ENCODE assay signal across 1 cellular context in genomic region chr22:50506611-50507420, GRCh38.
TF ChIP-seq lines count a peak whose summit lies in the region.

No MANE protein-coding gene starts in this region.

TF ChIP-seq in H1, 55 proteins besides CTCF, POLR2A, EP300 and RAD21:
- TF ChIP-seq E2F6 (IDR thresholded peaks at IDR 0.05) = no peak
- no peak for TF ChIP-seq CHD7 (IDR thresholded peaks at IDR 0.05; ENCODE audit: insufficient replicate concordance, low read length)
- no peak for TF ChIP-seq ATF3 (IDR thresholded peaks at IDR 0.05; ENCODE audit: insufficient read depth, low read depth, low read length)
- no peak for TF ChIP-seq CBX5 (IDR thresholded peaks at IDR 0.05; ENCODE audit: low read depth, low read length)
- TF ChIP-seq BACH1 (IDR thresholded peaks at IDR 0.05; ENCODE audit: low read length) = no peak
- no peak for TF ChIP-seq TBP (IDR thresholded peaks at IDR 0.05; ENCODE audit: low read depth, low read length)
- TF ChIP-seq SRF (IDR thresholded peaks at IDR 0.05; ENCODE audit: low read depth, low read length) = no peak
- no peak for TF ChIP-seq EZH2 (IDR thresholded peaks at IDR 0.05; ENCODE audit: low read depth, low read length, severe bottlenecking)
- no peak for TF ChIP-seq CTBP2 (IDR thresholded peaks at IDR 0.05; ENCODE audit: borderline replicate concordance, insufficient read depth, insufficient read length, low read length)
- TF ChIP-seq JUN (IDR thresholded peaks at IDR 0.05; ENCODE audit: low read depth, low read length) = no peak
- no peak for TF ChIP-seq NANOG (IDR thresholded peaks at IDR 0.05; ENCODE audit: insufficient read depth, low read depth, low read length, poor library complexity, severe bottlenecking)
- no peak for TF ChIP-seq ASH2L (IDR thresholded peaks at IDR 0.05; ENCODE audit: low read length)
- TF ChIP-seq USF2 (IDR thresholded peaks at IDR 0.05; ENCODE audit: low read length) = no peak
- TF ChIP-seq CHD1 (IDR thresholded peaks at IDR 0.05; ENCODE audit: low read depth, low read length) = no peak
- no peak for TF ChIP-seq TEAD4 (IDR thresholded peaks at IDR 0.05; ENCODE audit: low read depth, low read length)
- TF ChIP-seq TAF1 (IDR thresholded peaks at IDR 0.05; ENCODE audit: low read depth, low read length) = no peak
- no peak for TF ChIP-seq KDM1A (IDR thresholded peaks at IDR 0.05; ENCODE audit: borderline replicate concordance, low read length)
- TF ChIP-seq BRCA1 (IDR thresholded peaks at IDR 0.05; ENCODE audit: low read depth, low read length) = no peak
- TF ChIP-seq RXRA (IDR thresholded peaks at IDR 0.05; ENCODE audit: insufficient read depth, low read depth, low read length) = no peak
- no peak for TF ChIP-seq GABPA (IDR thresholded peaks at IDR 0.05; ENCODE audit: borderline replicate concordance, insufficient read depth, low read length)
